27 cellular contexts compared by ENCODE assay signal in genomic region chr5:168302785-168303184, GRCh38. TPM values are rescaled to one million over a fixed set of nuclear protein-coding genes. Genes with fewer than 3 reads are reported as not detected.
DNase-seq lines count a peak whose midpoint lies in the region; ATAC-seq, FAIRE-seq and TF ChIP-seq lines count a peak whose summit lies in the region.
"Had no signal": no experiment of that assay in that cellular context is flagged by ENCODE, and none has a peak within 500 bp of the region (broad histone marks: within the 10 kb centered on the region; RNA-seq: fewer than 3 reads in every experiment).

No MANE protein-coding gene starts in this region.

- DNase-seq in SK-N-SH (no peak), RKO (ENCODE audit: low spot score) (peak; percentile 66), foreskin fibroblast (peak; percentile 57 to 62), upper lobe of left lung (no peak), HEK293T (ENCODE audit: extremely low spot score) (no peak), H54 (ENCODE audit: insufficient read length, low spot score) (no peak)
- no peak for DNase-seq in CD4-positive, alpha-beta memory T cell
- DNase-seq: activated CD8-positive, alpha-beta memory T cell treated with anti-CD3 and anti-CD28 coated beads, Interleukin-2, amount 50 U/mL, for 48 hours; activated effector memory CD4-positive, alpha-beta T cell treated with Interleukin-2 at 50 U/mL for 16 hours; activated naive CD8-positive, alpha-beta T cell treated with anti-CD3 and anti-CD28 coated beads, Interleukin-2, amount 10 ng/mL, durations not matched to agents 7 days and 5 days; DMS79 treated with DMSO at 0.1 percent for 48 hours; effector CD4-positive, alpha-beta T cell; MM.1S; naive thymus-derived CD8-positive, alpha-beta T cell; NCI-H1436 treated with DMSO at 0.1 percent for 48 hours; NCI-H2171; stimulated activated CD4-positive, alpha-beta T cell treated with anti-CD3 and anti-CD28 coated beads, Interleukin-12 subunit alpha, Interleukin-12 subunit beta, amount 100 ng/mL, for 4 hours; stimulated activated CD4-positive, alpha-beta T cell treated with anti-CD3 and anti-CD28 coated beads, Interleukin-4, amount 100 ng/mL, for 4 hours; WERI-Rb-1 had no signal

- POLR2A ChIA-PET in SK-N-SH (lab: Yijun Ruan, JAX) = no interaction called here
- POLR2A ChIA-PET in CD4-positive, alpha-beta memory T cell (lab: Charles Lee; ENCODE audit: partially characterized antibody) = no interaction called here
- POLR2A ChIA-PET in HEK293T (lab: Yijun Ruan, JAX) = no interaction called here

- H3K9me3 ChIP-seq in SK-N-SH = no peaks in the 10 kb centered on the region
- no peaks in the 10 kb centered on the region for H3K9me3 ChIP-seq in upper lobe of left lung
- no peaks in the 10 kb centered on the region for H3K9me3 ChIP-seq in CD4-positive, alpha-beta memory T cell (ENCODE audit: control insufficient read depth in 1 of 2, low read length in 2 of 2)
- H3K9me3 ChIP-seq: esophagus muscularis mucosa, tibial nerve had no signal

- no peak overlapping the region for H3K4me3 Mint-ChIP-seq in CD4-positive, alpha-beta memory T cell
- H3K4me3 Mint-ChIP-seq: activated naive CD8-positive, alpha-beta T cell treated with anti-CD3 and anti-CD28 coated beads, Interleukin-2, amount 10 ng/mL, durations not matched to agents 7 days and 5 days; B cell; naive thymus-derived CD8-positive, alpha-beta T cell; stimulated activated naive CD8-positive, alpha-beta T cell treated with anti-CD3 and anti-CD28 coated beads, Interleukin-15, Interleukin-2, amounts not matched to agents 100 ng/mL and 50 ng/mL, for 24 hours had no signal

- peak overlapping the region in 1 of 2 experiments; percentile 43; a peak in 1 of 4 replicates for H3K27ac ChIP-seq in SK-N-SH (ENCODE audit: low read depth in 2 of 2, low read length in 1 of 2)
- peak overlapping the region in 3 of 4 donors; percentile 35 to 72 (median 69) for H3K27ac ChIP-seq in upper lobe of left lung
- H3K27ac ChIP-seq in CD4-positive, alpha-beta memory T cell (ENCODE audit: low read depth, low read length) = no peak overlapping the region
- H3K27ac ChIP-seq: 22Rv1, esophagus muscularis mucosa, tibial nerve, WERI-Rb-1 had no signal

- no peak for ATAC-seq in SK-N-SH treated with all-trans-retinoic acid at 6 μM for 48 hours
- ATAC-seq in upper lobe of left lung (ENCODE audit: low FRiP score in 2 of 2) = no peak
- ATAC-seq: naive thymus-derived CD8-positive, alpha-beta T cell had no signal

- peaks cover 70% of the 10 kb centered on the region for H3K79me2 ChIP-seq in SK-N-SH (ENCODE audit: insufficient read depth)

- TF ChIP-seq EP300 in SK-N-SH (IDR thresholded peaks at IDR 0.05; ENCODE audit: borderline replicate concordance in 1 of 2, low read depth in 1 of 2, low read length in 1 of 2) (no peak), upper lobe of left lung (IDR thresholded peaks at IDR 0.05) (no peak)

- H3K27me3 Mint-ChIP-seq in CD4-positive, alpha-beta memory T cell = peaks cover 0 to 1% of the 10 kb centered on the region in 2 donors
- H3K27me3 Mint-ChIP-seq: B cell; stimulated activated naive CD8-positive, alpha-beta T cell treated with anti-CD3 and anti-CD28 coated beads, Interleukin-15, Interleukin-2, amounts not matched to agents 100 ng/mL and 50 ng/mL, for 24 hours had no signal

- no peak for TF ChIP-seq RAD21 in SK-N-SH (IDR thresholded peaks at IDR 0.05; ENCODE audit: low read length)

- no peak overlapping the region for H3K27ac Mint-ChIP-seq in CD4-positive, alpha-beta memory T cell
- H3K27ac Mint-ChIP-seq: activated naive CD8-positive, alpha-beta T cell treated with anti-CD3 and anti-CD28 coated beads, Interleukin-2, amount 10 ng/mL, durations not matched to agents 7 days and 5 days; B cell; naive thymus-derived CD8-positive, alpha-beta T cell; stimulated activated naive CD8-positive, alpha-beta T cell treated with anti-CD3 and anti-CD28 coated beads, Interleukin-15, Interleukin-2, amounts not matched to agents 100 ng/mL and 50 ng/mL, for 24 hours had no signal

- 46% methylated on average over 3 of the region's 3 CpGs for WGBS in SK-N-SH (ENCODE audit: low lambda C conversion rate)
- WGBS in upper lobe of left lung, 2 donors = 60 to 67% methylated on average over 3 of the region's 3 CpGs

- no peak overlapping the region for H2AFZ ChIP-seq in SK-N-SH (ENCODE audit: low read depth)

- H3K27me3 ChIP-seq in SK-N-SH (ENCODE audit: insufficient read depth) = no peaks in the 10 kb centered on the region
- H3K27me3 ChIP-seq in upper lobe of left lung = no peaks in the 10 kb centered on the region
- H3K27me3 ChIP-seq in CD4-positive, alpha-beta memory T cell (ENCODE audit: insufficient read depth, low read length) = no peaks in the 10 kb centered on the region
- H3K27me3 ChIP-seq: esophagus muscularis mucosa, tibial nerve had no signal

- H3K36me3 Mint-ChIP-seq in CD4-positive, alpha-beta memory T cell = no peaks in the 10 kb centered on the region
- H3K36me3 Mint-ChIP-seq: activated naive CD8-positive, alpha-beta T cell treated with anti-CD3 and anti-CD28 coated beads, Interleukin-2, amount 10 ng/mL, durations not matched to agents 7 days and 5 days; naive thymus-derived CD8-positive, alpha-beta T cell had no signal

- TF ChIP-seq POLR2A in upper lobe of left lung (IDR thresholded peaks at IDR 0.05) (no peak), H54 (IDR thresholded peaks at IDR 0.05; ENCODE audit: low read depth, low read length) (no peak)

- no peaks in the 10 kb centered on the region for H3K36me3 ChIP-seq in SK-N-SH (replicated peaks in 1 of 2; ENCODE audit: control insufficient read depth in 1 of 2, insufficient read depth in 2 of 2, low read length in 1 of 2)
- H3K36me3 ChIP-seq in upper lobe of left lung = no peaks in the 10 kb centered on the region
- no peaks in the 10 kb centered on the region for H3K36me3 ChIP-seq in CD4-positive, alpha-beta memory T cell (ENCODE audit: insufficient read depth, low read length)
- H3K36me3 ChIP-seq: esophagus muscularis mucosa, tibial nerve, WERI-Rb-1 had no signal

- H3K4me1 Mint-ChIP-seq in CD4-positive, alpha-beta memory T cell = peaks cover 0 to 1% (median 0%) of the 10 kb centered on the region in 4 donors
- H3K4me1 Mint-ChIP-seq: activated naive CD8-positive, alpha-beta T cell treated with anti-CD3 and anti-CD28 coated beads, Interleukin-2, amount 10 ng/mL, durations not matched to agents 7 days and 5 days; B cell; naive thymus-derived CD8-positive, alpha-beta T cell had no signal

- CTCF ChIA-PET in SK-N-SH (lab: Yijun Ruan, JAX) = interaction anchor here (1.5 kb wide), 1 partner anchor 11 kb away, joined by 3 read pairs; the partner anchor contains the start of gene WWC1
- CTCF ChIA-PET in CD4-positive, alpha-beta memory T cell (lab: Charles Lee; ENCODE audit: partially characterized antibody) = interaction anchor here (0.8 kb wide), 1 partner anchor 310 kb away, joined by 3 read pairs; no protein-coding TSS in a partner anchor
- CTCF ChIA-PET in HEK293T (lab: Yijun Ruan, JAX) = interaction anchor here (1.7 kb wide), 1 partner anchor 8 kb away, joined by 6 read pairs; no protein-coding TSS in a partner anchor

- H3K4me1 ChIP-seq in SK-N-SH (ENCODE audit: control insufficient read depth in 1 of 2, insufficient read depth in 2 of 2, low read depth in 1 of 2, low read length in 1 of 2) (peaks cover 11 to 24% of the 10 kb centered on the region in 2 experiments; a peak in 2 of 4 replicates), upper lobe of left lung (peaks cover 0 to 48% (median 11%) of the 10 kb centered on the region in 4 donors)
- no peaks in the 10 kb centered on the region for H3K4me1 ChIP-seq in CD4-positive, alpha-beta memory T cell (ENCODE audit: insufficient read depth, low read length)
- H3K4me1 ChIP-seq: esophagus muscularis mucosa, tibial nerve had no signal

- H3K9me3 Mint-ChIP-seq in CD4-positive, alpha-beta memory T cell = no peaks in the 10 kb centered on the region
- H3K9me3 Mint-ChIP-seq: activated naive CD8-positive, alpha-beta T cell treated with anti-CD3 and anti-CD28 coated beads, Interleukin-2, amount 10 ng/mL, durations not matched to agents 7 days and 5 days; stimulated activated naive CD8-positive, alpha-beta T cell treated with anti-CD3 and anti-CD28 coated beads, Interleukin-15, Interleukin-2, amounts not matched to agents 100 ng/mL and 50 ng/mL, for 24 hours had no signal

- intact Hi-C loops in CD4-positive, alpha-beta memory T cell (cut with micrococcal nuclease) = no loop called here

- no peak for FAIRE-seq in H54 (lab: Jason Lieb, UNC)

- H3K9me2 ChIP-seq in SK-N-SH = no peaks in the 10 kb centered on the region

- H3K4me3 ChIP-seq in SK-N-SH (ENCODE audit: low read depth in 2 of 2, low read length in 1 of 2) (no peak overlapping the region), foreskin fibroblast (ENCODE audit: low read depth in 1 of 2, low read length in 2 of 2) (no peak overlapping the region), upper lobe of left lung (no peak overlapping the region)
- H3K4me3 ChIP-seq in CD4-positive, alpha-beta memory T cell (ENCODE audit: low read length in 2 of 2) = no peak overlapping the region
- H3K4me3 ChIP-seq: esophagus muscularis mucosa, tibial nerve had no signal

- no peaks in the 10 kb centered on the region for H4K20me1 ChIP-seq in SK-N-SH (ENCODE audit: insufficient read depth)

- TF ChIP-seq CTCF in SK-N-SH (IDR thresholded peaks at IDR 0.05) = no peak
- TF ChIP-seq CTCF in foreskin fibroblast (IDR thresholded peaks at IDR 0.05; ENCODE audit: low read depth, low read length) = no peak
- TF ChIP-seq CTCF in upper lobe of left lung (IDR thresholded peaks at IDR 0.05) = no peak

- H3F3A ChIP-seq in SK-N-SH (replicated peaks; ENCODE audit: insufficient read depth) = peaks cover 10% of the 10 kb centered on the region

- no peak overlapping the region for H3K9ac ChIP-seq in SK-N-SH

- H3K4me2 ChIP-seq in SK-N-SH = 0 out of 2 replicates have a peak overlapping the region, but pooled peaks have one; percentile 54

TF ChIP-seq in SK-N-SH treated with all-trans-retinoic acid at 6 μM for 48 hours, 23 proteins besides CTCF, POLR2A, EP300 and RAD21:
- no peak for TF ChIP-seq TOX (CRISPR knock-in tag; IDR thresholded peaks at IDR 0.05; ENCODE audit: borderline replicate concordance)
- no peak for TF ChIP-seq ZNF70 (CRISPR knock-in tag; IDR thresholded peaks at IDR 0.05)
- no peak for TF ChIP-seq SNAI2 (CRISPR knock-in tag; IDR thresholded peaks at IDR 0.05)

TF ChIP-seq in HEK293T, 16 proteins besides CTCF, POLR2A, EP300 and RAD21 (continues in another document):
- TF ChIP-seq L3MBTL2 (conservative IDR thresholded peaks at IDR 0.05) (no peak), SUZ12 (IDR thresholded peaks at IDR 0.05) (no peak), HDGF (IDR thresholded peaks at IDR 0.05; ENCODE audit: borderline replicate concordance) (no peak), FOXK2 (IDR thresholded peaks at IDR 0.05) (no peak), ARNT (IDR thresholded peaks at IDR 0.05) (no peak), ELF4 (IDR thresholded peaks at IDR 0.05) (no peak), LEF1 (IDR thresholded peaks at IDR 0.05; ENCODE audit: borderline replicate concordance) (no peak), TARDBP (IDR thresholded peaks at IDR 0.05) (no peak), ZNF384 (IDR thresholded peaks at IDR 0.05) (no peak)

RNA-seq across cellular contexts. Expression of gene WWC1, which starts 11.3 kb away (rescaled TPM):
- polyA plus RNA-seq in SK-N-SH (2012; rRNA removed) = 15.2 and 16.9 TPM in 2 replicates
- polyA plus RNA-seq in SK-N-SH (2012; cell fraction: cytosol; rRNA removed) = 12.4 and 13.0 TPM in 2 replicates
- 15.6 and 17.4 TPM in 2 replicates for polyA plus RNA-seq in SK-N-SH (2012; cell fraction: nucleus; rRNA removed)
- 10 to 100 TPM; 64.9 to 99.1 (median 86.4) TPM for total RNA-seq in upper lobe of left lung
- 1 to 10 TPM; 2.0 to 2.7 TPM for total RNA-seq in CD4-positive, alpha-beta memory T cell
- under 1 TPM; 0.22 to 0.98 TPM for polyA plus RNA-seq in CD4-positive, alpha-beta memory T cell
- total RNA-seq: OCI-LY7; T-helper 2 cell treated with Interferon-gamma antibody and Interleukin-4, amounts not matched to agents 100 ng/mL and 5 ng/mL, for 36 hours had no signal

Comparison
In these comparisons a context has a peak if more than half of its experiments do, and no peak if none do; other contexts are left out.
1. DNase-seq: peak in RKO (single experiment) and foreskin fibroblast (2 of 2); none in SK-N-SH (single experiment), upper lobe of left lung (0 of 2), CD4-positive, alpha-beta memory T cell (0 of 5), HEK293T (single experiment) and H54 (single experiment).
2. RNA of gene WWC1, which starts 11.3 kb away (total RNA-seq): 64.9 to 99.1 TPM in upper lobe of left lung; 2.0 to 2.7 TPM in CD4-positive, alpha-beta memory T cell; every median in the first group is over 10 times any median in the second.